Comparison of ENCODE assay signal across 20 cellular contexts in genomic region chr7:6496842-6497636, GRCh38. TPM values are rescaled to one million over a fixed set of nuclear protein-coding genes. Genes with fewer than 3 reads are reported as not detected.
"Had no signal": no experiment of that assay in that cellular context is flagged by ENCODE, and none has a peak within 500 bp of the region (broad histone marks: within the 10 kb centered on the region; RNA-seq: fewer than 3 reads in every experiment).

No MANE protein-coding gene starts in this region.

- FAIRE-seq: frontal cortex, keratinocyte, small intestine had no signal

- H3K27ac ChIP-seq: body of pancreas, dorsolateral prefrontal cortex, psoas muscle, right lobe of liver, stomach had no signal

- H3K36me3 ChIP-seq: right lobe of liver, stomach had no signal

- ATAC-seq: activated CD8-positive, alpha-beta T cell treated with anti-CD3 and anti-CD28 coated beads for 36 hours; body of pancreas; psoas muscle had no signal

- H3K4me3 ChIP-seq: body of pancreas, dorsolateral prefrontal cortex, psoas muscle, right lobe of liver, stomach had no signal

- DNase-seq: activated CD4-positive, alpha-beta T cell treated with anti-CD3 and anti-CD28 coated beads, Interleukin-2, amount 10 ng/mL, durations not matched to agents 24 days and 14 days; activated CD8-positive, alpha-beta T cell treated with anti-CD3 and anti-CD28 coated beads for 36 hours; activated naive CD4-positive, alpha-beta T cell treated with anti-CD3 and anti-CD28 coated beads for 36 hours; activated T-cell treated with anti-CD3 and anti-CD28 coated beads, Interleukin-2, amount 50 U/mL, for 1 hour; caudate nucleus; dorsolateral prefrontal cortex; midbrain; nephron progenitor cell; psoas muscle; small intestine; stimulated activated CD4-positive, alpha-beta T cell treated with anti-CD3 and anti-CD28 coated beads, Interleukin-15, amount 100 ng/mL, for 24 hours; stimulated activated CD4-positive, alpha-beta T cell treated with anti-CD3 and anti-CD28 coated beads, Interleukin-2, amount 100 ng/mL, for 48 hours; stomach had no signal

- H3K4me1 ChIP-seq: body of pancreas, psoas muscle, right lobe of liver, stomach had no signal

- H3K9me3 ChIP-seq: body of pancreas, psoas muscle, right lobe of liver, stomach had no signal

- H3K27me3 ChIP-seq: body of pancreas, dorsolateral prefrontal cortex, right lobe of liver, stomach had no signal

RNA-seq across cellular contexts. Expression of gene GRID2IP, which starts 54.2 kb away (rescaled TPM):
- total RNA-seq: activated CD4-positive, alpha-beta T cell treated with anti-CD3 and anti-CD28 coated beads, Interleukin-2, amount 10 ng/mL, durations not matched to agents 24 days and 14 days; epithelial cell of proximal tubule; left lobe of liver; omental fat pad had no signal
